ENCODE assay signal across 8 cellular contexts in the genomic region with DNA sequence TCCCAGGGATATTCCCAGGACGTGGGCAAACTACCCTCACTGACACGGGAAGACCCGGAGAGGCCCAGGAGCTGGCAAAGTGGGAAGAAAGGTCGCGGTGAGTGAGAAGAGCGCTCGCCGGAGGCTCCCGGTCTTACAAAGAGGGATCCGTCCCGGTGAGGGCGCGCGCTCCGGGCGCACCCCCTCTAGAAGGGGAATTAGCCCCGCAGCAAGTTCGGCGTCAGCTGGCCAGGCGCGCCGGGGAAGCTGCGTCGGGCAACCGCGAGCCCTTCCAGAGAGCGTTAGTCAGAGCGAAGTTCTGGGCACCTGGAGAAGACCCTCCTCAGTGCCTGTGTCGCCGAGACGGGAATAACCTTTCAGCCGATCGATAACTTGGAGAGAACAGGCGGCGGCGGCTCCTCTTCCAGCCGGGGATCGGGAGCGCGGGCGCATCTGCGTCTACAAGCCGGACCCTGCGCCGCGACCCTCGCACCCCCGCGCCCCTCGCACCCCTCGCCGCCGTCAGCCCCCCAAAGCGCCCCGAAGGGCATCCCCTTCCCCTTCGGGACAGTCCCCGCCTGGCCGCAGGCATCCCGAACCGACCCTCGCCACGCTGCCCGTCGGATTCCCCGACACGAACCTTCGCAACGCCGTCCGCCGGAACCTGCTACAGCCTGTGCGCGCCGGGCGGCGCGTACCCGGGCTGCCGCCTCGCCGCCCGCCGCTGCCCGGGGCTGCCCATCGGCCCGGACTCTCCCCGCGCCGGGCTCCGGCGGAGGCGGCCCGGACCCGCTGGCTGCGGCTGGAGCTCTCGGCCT. TPM values are rescaled to one million over a fixed set of nuclear protein-coding genes. Genes with fewer than 3 reads are reported as not detected.
DNase-seq lines count a peak whose midpoint lies in the region; ATAC-seq and TF ChIP-seq lines count a peak whose summit lies in the region.

No MANE protein-coding gene starts in this region.

- in situ Hi-C loops in ACHN (cut with HindIII; ENCODE audit: low pct_ligation_motif_present, low pct_unique_long_range_greater_than_20kb, low sequenced_read_pairs): no loop called here

- peak overlapping the region; percentile 93 for H3K4me3 Mint-ChIP-seq in stimulated activated effector memory CD8-positive, alpha-beta T cell treated with anti-CD3 and anti-CD28 coated beads, Interleukin-12 subunit alpha, Interleukin-12 subunit beta, amount 100 ng/mL, for 72 hours

- H3K4me1 Mint-ChIP-seq in stimulated activated effector memory CD8-positive, alpha-beta T cell treated with anti-CD3 and anti-CD28 coated beads, Interleukin-12 subunit alpha, Interleukin-12 subunit beta, amount 100 ng/mL, for 72 hours: peaks cover 42% of the 10 kb centered on the region

- H3K27ac Mint-ChIP-seq in stimulated activated effector memory CD8-positive, alpha-beta T cell treated with anti-CD3 and anti-CD28 coated beads, Interleukin-12 subunit alpha, Interleukin-12 subunit beta, amount 100 ng/mL, for 72 hours: peak overlapping the region; percentile 91

- H3K27me3 ChIP-seq in BE2C (no peaks in the 10 kb centered on the region), right lobe of liver (no peaks in the 10 kb centered on the region)

- TF ChIP-seq CTCF in BE2C (IDR thresholded peaks at IDR 0.05; ENCODE audit: low read depth, low read length) (no peak), right lobe of liver (IDR thresholded peaks at IDR 0.05) (no peak)

- H3K36me3 ChIP-seq in BE2C: no peaks in the 10 kb centered on the region
- H3K36me3 ChIP-seq in right lobe of liver: no peaks in the 10 kb centered on the region

- peak overlapping the region in 1 of 3 donors; percentile 80 for H3K27ac ChIP-seq in right lobe of liver

- 0% methylated on average over 5 of the region's 96 CpGs for WGBS in right lobe of liver (ENCODE audit: insufficient coverage, low coverage, low lambda C conversion rate, missing lambda C conversion rate)

- peaks cover 6% of the 10 kb centered on the region for H3K36me3 Mint-ChIP-seq in stimulated activated effector memory CD8-positive, alpha-beta T cell treated with anti-CD3 and anti-CD28 coated beads, Interleukin-12 subunit alpha, Interleukin-12 subunit beta, amount 100 ng/mL, for 72 hours

- peak overlapping the region; percentile 79 for H3K4me3 ChIP-seq in BE2C (ENCODE audit: low read depth, low read length)
- peak overlapping the region; percentile 70 to 81 (median 79) for H3K4me3 ChIP-seq in right lobe of liver

- ATAC-seq in GM19023 (IDR thresholded peaks at IDR 0.05; ENCODE audit: unreplicated experiment) (peak; percentile 50), HG03139 (IDR thresholded peaks at IDR 0.05; ENCODE audit: unreplicated experiment) (peak; percentile 27), SK-N-SH treated with all-trans-retinoic acid at 6 μM for 48 hours (peak; percentile 50), right lobe of liver (peak; percentile 2 to 19 (median 4))
- peak; percentile 77 for ATAC-seq in stimulated activated effector memory CD8-positive, alpha-beta T cell treated with anti-CD3 and anti-CD28 coated beads, Interleukin-12 subunit alpha, Interleukin-12 subunit beta, amount 100 ng/mL, for 72 hours

- DNase-seq in BE2C (peak; percentile 34), cerebellum (ENCODE audit: low spot score) (peak; percentile 10), right lobe of liver (peak; percentile 54 to 76 (median 54)), ACHN (no peak)
- DNase-seq in stimulated activated effector memory CD8-positive, alpha-beta T cell treated with anti-CD3 and anti-CD28 coated beads, Interleukin-12 subunit alpha, Interleukin-12 subunit beta, amount 100 ng/mL, for 72 hours (ENCODE audit: low spot score in 2 of 2): peak; percentile 17 to 58

- TF ChIP-seq POLR2A in right lobe of liver (IDR thresholded peaks at IDR 0.05): no peak

- no peaks in the 10 kb centered on the region for H3K9me3 Mint-ChIP-seq in stimulated activated effector memory CD8-positive, alpha-beta T cell treated with anti-CD3 and anti-CD28 coated beads, Interleukin-12 subunit alpha, Interleukin-12 subunit beta, amount 100 ng/mL, for 72 hours

- H3K4me1 ChIP-seq in BE2C (peaks cover 4% of the 10 kb centered on the region; the same call in 1 of the 2 replicates), right lobe of liver (peaks cover 0 to 22% (median 9%) of the 10 kb centered on the region in 4 donors)

- H3K9me3 ChIP-seq in BE2C: no peaks in the 10 kb centered on the region
- H3K9me3 ChIP-seq in right lobe of liver: no peaks in the 10 kb centered on the region

- intact Hi-C loops in right lobe of liver (cut with DNase I): no loop called here

TF ChIP-seq in SK-N-SH treated with all-trans-retinoic acid at 6 μM for 48 hours, 23 proteins besides CTCF, POLR2A, EP300 and RAD21:
- TF ChIP-seq TOX (CRISPR knock-in tag; IDR thresholded peaks at IDR 0.05; ENCODE audit: borderline replicate concordance) (no peak), SNAI2 (CRISPR knock-in tag; IDR thresholded peaks at IDR 0.05) (no peak), PPARA (CRISPR knock-in tag; IDR thresholded peaks at IDR 0.05; ENCODE audit: borderline replicate concordance) (no peak)
- TF ChIP-seq, protein P1, sequence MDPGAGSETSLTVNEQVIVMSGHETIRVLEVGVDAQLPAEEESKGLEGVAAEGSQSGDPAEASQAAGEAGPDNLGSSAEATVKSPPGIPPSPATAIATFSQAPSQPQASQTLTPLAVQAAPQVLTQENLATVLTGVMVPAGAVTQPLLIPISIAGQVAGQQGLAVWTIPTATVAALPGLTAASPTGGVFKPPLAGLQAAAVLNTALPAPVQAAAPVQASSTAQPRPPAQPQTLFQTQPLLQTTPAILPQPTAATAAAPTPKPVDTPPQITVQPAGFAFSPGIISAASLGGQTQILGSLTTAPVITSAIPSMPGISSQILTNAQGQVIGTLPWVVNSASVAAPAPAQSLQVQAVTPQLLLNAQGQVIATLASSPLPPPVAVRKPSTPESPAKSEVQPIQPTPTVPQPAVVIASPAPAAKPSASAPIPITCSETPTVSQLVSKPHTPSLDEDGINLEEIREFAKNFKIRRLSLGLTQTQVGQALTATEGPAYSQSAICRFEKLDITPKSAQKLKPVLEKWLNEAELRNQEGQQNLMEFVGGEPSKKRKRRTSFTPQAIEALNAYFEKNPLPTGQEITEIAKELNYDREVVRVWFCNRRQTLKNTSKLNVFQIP (CRISPR knock-in tag; IDR thresholded peaks at IDR 0.05; ENCODE audit: borderline replicate concordance, low read depth): no peak

RNA-seq across cellular contexts. Expression of gene SIPA1L2, which starts 0.5 kb away (rescaled TPM):
- polyA plus RNA-seq in BE2C (2012; ENCODE audit: insufficient read depth, insufficient read length, low read depth): 17.0 TPM
- total RNA-seq in cerebellum (96.5 TPM), right lobe of liver (10 to 100 TPM in 4 of 6 experiments, 1 to 10 TPM in 2; 3.7 to 22.8 (median 10.7) TPM)

Comparison
In these comparisons a context has a peak if more than half of its experiments do, and no peak if none do; other contexts are left out.
1. ATAC-seq: peak in every context shown above with its lines; median percentile 77 in stimulated activated effector memory CD8-positive, alpha-beta T cell treated with anti-CD3 and anti-CD28 coated beads, Interleukin-12 subunit alpha, Interleukin-12 subunit beta, amount 100 ng/mL, for 72 hours; 50 in GM19023; 50 in SK-N-SH treated with all-trans-retinoic acid at 6 μM for 48 hours; 27 in HG03139; 4 in right lobe of liver.